ENCODE assay signal across 3 cellular contexts in genomic region chr2:58974426-58974825, GRCh38.
TF ChIP-seq lines count a peak whose summit lies in the region.

No MANE protein-coding gene starts in this region.

TF ChIP-seq in GM23338, 12 proteins besides CTCF, POLR2A, EP300 and RAD21:
- TF ChIP-seq, protein P1, sequence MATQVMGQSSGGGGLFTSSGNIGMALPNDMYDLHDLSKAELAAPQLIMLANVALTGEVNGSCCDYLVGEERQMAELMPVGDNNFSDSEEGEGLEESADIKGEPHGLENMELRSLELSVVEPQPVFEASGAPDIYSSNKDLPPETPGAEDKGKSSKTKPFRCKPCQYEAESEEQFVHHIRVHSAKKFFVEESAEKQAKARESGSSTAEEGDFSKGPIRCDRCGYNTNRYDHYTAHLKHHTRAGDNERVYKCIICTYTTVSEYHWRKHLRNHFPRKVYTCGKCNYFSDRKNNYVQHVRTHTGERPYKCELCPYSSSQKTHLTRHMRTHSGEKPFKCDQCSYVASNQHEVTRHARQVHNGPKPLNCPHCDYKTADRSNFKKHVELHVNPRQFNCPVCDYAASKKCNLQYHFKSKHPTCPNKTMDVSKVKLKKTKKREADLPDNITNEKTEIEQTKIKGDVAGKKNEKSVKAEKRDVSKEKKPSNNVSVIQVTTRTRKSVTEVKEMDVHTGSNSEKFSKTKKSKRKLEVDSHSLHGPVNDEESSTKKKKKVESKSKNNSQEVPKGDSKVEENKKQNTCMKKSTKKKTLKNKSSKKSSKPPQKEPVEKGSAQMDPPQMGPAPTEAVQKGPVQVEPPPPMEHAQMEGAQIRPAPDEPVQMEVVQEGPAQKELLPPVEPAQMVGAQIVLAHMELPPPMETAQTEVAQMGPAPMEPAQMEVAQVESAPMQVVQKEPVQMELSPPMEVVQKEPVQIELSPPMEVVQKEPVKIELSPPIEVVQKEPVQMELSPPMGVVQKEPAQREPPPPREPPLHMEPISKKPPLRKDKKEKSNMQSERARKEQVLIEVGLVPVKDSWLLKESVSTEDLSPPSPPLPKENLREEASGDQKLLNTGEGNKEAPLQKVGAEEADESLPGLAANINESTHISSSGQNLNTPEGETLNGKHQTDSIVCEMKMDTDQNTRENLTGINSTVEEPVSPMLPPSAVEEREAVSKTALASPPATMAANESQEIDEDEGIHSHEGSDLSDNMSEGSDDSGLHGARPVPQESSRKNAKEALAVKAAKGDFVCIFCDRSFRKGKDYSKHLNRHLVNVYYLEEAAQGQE (IDR thresholded peaks at IDR 0.05; ENCODE audit: unreplicated experiment), result no peak
- TF ChIP-seq EZH2phosphoT487 (IDR thresholded peaks at IDR 0.05; ENCODE audit: unreplicated experiment) (no peak), EZH2 (IDR thresholded peaks at IDR 0.05; ENCODE audit: low read depth, unreplicated experiment) (no peak), ETS1 (IDR thresholded peaks at IDR 0.05) (no peak), STAT1 (IDR thresholded peaks at IDR 0.05; ENCODE audit: unreplicated experiment) (no peak)

TF ChIP-seq in IMR-90, 13 proteins besides CTCF, POLR2A, EP300 and RAD21:
- TF ChIP-seq MAFK (IDR thresholded peaks at IDR 0.05; ENCODE audit: low read depth, low read length), result no peak
- TF ChIP-seq CEBPB (IDR thresholded peaks at IDR 0.05; ENCODE audit: low read depth, low read length), result peak; percentile 22; the same call in 1 of the 2 replicates

TF ChIP-seq in H1, 55 proteins besides CTCF, POLR2A, EP300 and RAD21:
- TF ChIP-seq PHF8 (conservative IDR thresholded peaks at IDR 0.05; ENCODE audit: low read depth, low read length) (no peak), TEAD4 (IDR thresholded peaks at IDR 0.05; ENCODE audit: low read depth, low read length) (no peak), SUZ12 (IDR thresholded peaks at IDR 0.05; ENCODE audit: low read length) (no peak), CEBPB (IDR thresholded peaks at IDR 0.05; ENCODE audit: low read depth, low read length) (0 out of 2 replicates have a peak, but pooled peaks have one; percentile 23), RXRA (IDR thresholded peaks at IDR 0.05; ENCODE audit: insufficient read depth, low read depth, low read length) (no peak), NANOG (IDR thresholded peaks at IDR 0.05; ENCODE audit: insufficient read depth, low read depth, low read length, poor library complexity, severe bottlenecking) (no peak), NRF1 (IDR thresholded peaks at IDR 0.05; ENCODE audit: low read depth, low read length) (no peak)
